Comparison of ENCODE assay signal across 1 cellular context in the genomic region with DNA sequence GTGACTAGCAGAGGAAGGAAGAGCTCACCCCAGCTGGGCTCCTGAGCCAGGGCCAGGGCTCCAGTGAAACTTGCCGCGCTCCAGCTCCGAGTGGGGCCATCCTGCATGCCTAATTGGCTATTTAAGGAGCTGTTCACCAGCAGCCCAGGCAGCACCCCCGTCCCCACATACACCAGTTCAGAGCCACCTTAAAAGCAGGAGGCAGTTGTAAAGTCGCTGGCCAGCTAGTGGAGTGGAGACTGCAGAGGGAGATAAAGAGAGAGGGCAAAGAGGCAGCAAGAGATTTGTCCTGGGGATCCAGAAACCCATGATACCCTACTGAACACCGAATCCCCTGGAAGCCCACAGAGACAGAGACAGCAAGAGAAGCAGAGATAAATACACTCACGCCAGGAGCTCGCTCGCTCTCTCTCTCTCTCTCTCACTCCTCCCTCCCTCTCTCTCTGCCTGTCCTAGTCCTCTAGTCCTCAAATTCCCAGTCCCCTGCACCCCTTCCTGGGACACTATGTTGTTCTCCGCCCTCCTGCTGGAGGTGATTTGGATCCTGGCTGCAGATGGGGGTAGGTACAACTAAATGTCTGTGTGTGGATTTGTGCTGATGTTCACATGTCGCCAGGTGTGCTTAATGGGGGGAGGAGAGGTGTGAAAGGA.
TF ChIP-seq lines count a peak whose summit lies in the region.

A gene (plus strand): TSS at position 151 of the 651 bp plus-strand sequence. CDS start 355 bp downstream, at position 506.

TF ChIP-seq in HepG2, 621 proteins besides CTCF, POLR2A, EP300 and RAD21 (continued from another document):
- TF ChIP-seq, protein P1, sequence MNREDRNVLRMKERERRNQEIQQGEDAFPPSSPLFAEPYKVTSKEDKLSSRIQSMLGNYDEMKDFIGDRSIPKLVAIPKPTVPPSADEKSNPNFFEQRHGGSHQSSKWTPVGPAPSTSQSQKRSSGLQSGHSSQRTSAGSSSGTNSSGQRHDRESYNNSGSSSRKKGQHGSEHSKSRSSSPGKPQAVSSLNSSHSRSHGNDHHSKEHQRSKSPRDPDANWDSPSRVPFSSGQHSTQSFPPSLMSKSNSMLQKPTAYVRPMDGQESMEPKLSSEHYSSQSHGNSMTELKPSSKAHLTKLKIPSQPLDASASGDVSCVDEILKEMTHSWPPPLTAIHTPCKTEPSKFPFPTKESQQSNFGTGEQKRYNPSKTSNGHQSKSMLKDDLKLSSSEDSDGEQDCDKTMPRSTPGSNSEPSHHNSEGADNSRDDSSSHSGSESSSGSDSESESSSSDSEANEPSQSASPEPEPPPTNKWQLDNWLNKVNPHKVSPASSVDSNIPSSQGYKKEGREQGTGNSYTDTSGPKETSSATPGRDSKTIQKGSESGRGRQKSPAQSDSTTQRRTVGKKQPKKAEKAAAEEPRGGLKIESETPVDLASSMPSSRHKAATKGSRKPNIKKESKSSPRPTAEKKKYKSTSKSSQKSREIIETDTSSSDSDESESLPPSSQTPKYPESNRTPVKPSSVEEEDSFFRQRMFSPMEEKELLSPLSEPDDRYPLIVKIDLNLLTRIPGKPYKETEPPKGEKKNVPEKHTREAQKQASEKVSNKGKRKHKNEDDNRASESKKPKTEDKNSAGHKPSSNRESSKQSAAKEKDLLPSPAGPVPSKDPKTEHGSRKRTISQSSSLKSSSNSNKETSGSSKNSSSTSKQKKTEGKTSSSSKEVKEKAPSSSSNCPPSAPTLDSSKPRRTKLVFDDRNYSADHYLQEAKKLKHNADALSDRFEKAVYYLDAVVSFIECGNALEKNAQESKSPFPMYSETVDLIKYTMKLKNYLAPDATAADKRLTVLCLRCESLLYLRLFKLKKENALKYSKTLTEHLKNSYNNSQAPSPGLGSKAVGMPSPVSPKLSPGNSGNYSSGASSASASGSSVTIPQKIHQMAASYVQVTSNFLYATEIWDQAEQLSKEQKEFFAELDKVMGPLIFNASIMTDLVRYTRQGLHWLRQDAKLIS (CRISPR knock-in tag; IDR thresholded peaks at IDR 0.05), result no peak
- TF ChIP-seq ZNF441 (CRISPR knock-in tag; IDR thresholded peaks at IDR 0.05; ENCODE audit: borderline replicate concordance) (0 out of 2 replicates have a peak, but pooled peaks have one; percentile 11), IRX3 (CRISPR knock-in tag; IDR thresholded peaks at IDR 0.05; ENCODE audit: borderline replicate concordance, low read depth) (no peak)
- TF ChIP-seq, protein P2, sequence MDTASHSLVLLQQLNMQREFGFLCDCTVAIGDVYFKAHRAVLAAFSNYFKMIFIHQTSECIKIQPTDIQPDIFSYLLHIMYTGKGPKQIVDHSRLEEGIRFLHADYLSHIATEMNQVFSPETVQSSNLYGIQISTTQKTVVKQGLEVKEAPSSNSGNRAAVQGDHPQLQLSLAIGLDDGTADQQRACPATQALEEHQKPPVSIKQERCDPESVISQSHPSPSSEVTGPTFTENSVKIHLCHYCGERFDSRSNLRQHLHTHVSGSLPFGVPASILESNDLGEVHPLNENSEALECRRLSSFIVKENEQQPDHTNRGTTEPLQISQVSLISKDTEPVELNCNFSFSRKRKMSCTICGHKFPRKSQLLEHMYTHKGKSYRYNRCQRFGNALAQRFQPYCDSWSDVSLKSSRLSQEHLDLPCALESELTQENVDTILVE (CRISPR knock-in tag; IDR thresholded peaks at IDR 0.05), result 0 out of 2 replicates have a peak, but pooled peaks have one; percentile 24
